Comparison of ENCODE assay signal across 9 cellular contexts in the genomic region with DNA sequence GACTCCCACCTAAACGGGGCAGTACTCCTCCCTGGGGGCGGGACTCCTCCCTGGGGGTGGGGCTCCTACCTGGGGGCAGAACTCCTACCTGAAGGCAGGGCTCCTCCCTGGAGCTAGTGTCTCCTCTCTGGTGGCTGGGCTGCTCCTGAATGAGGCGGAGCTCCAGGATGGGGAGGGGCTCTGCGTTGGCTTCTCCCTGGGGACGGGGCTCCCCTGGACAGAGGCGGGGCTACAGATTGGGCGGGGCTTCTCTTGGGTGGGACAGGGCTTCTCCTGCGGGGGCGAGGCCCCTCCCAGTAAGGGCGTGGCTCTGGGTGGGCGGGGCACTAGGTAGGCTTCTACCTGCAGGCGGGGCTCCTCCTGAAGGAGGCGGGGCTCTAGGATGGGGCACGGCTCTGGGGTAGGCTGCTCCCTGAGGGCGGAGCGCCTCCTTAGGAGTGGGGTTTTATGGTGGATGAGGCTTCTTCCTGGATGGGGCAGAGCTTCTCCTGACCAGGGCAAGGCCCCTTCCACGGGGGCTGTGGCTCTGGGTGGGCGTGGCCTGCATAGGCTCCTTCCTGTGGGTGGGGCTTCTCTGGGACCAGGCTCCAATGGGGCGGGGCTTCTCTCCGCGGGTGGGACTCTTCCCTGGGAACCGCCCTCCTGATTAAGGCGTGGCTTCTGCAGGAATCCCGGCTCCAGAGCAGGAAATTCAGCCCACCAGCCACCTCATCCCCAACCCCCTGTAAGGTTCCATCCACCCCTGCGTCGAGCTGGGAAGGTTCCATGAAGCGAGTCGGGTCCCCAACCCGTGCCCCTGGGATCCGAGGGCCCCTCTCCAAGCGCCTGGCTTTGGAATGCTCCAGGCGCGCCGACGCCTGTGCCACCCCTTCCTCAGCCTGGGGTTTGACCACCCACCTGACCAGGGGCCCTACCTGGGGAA. TPM values are rescaled to one million over a fixed set of nuclear protein-coding genes. Genes with fewer than 3 reads are reported as not detected.
DNase-seq lines count a peak whose midpoint lies in the region; ATAC-seq and TF ChIP-seq lines count a peak whose summit lies in the region.
"Had no signal": no experiment of that assay in that cellular context is flagged by ENCODE, and none has a peak within 500 bp of the region (broad histone marks: within the 10 kb centered on the region; RNA-seq: fewer than 3 reads in every experiment).

No MANE protein-coding gene starts in this region.

- DNase-seq in T-helper 17 cell (peak; percentile 54 to 75 (median 60)), MCF 10A (ENCODE audit: unreplicated experiment) (peak; percentile 52), lower leg skin (ENCODE audit: low spot score in 2 of 2) (peak; percentile 82 to 95), superior temporal gyrus (ENCODE audit: extremely low spot score) (no peak), HuH-7 (ENCODE audit: low spot score) (no peak)
- DNase-seq in stimulated activated CD8-positive, alpha-beta memory T cell treated with anti-CD3 and anti-CD28 coated beads, Interleukin-4, amount 100 ng/mL, for 48 hours, result peak; percentile 94

- H3K4me3 ChIP-seq in lower leg skin (ENCODE audit: low read depth, poor library complexity, severe bottlenecking), result no peak overlapping the region
- H3K4me3 ChIP-seq: BLaER1 treated with 17β-estradiol and CSF1 and Interleukin-3, amounts not matched to agents 10 nM and 100 nM had no signal

- POLR2A ChIA-PET in MCF 10A (lab: Yijun Ruan, JAX), result no interaction called here

- WGBS in lower leg skin, 2 donors, result 5 to 7% methylated on average over 23 to 30 of the region's 35 CpGs

- intact Hi-C loops in MCF 10A (cut with micrococcal nuclease), result no loop called here
- intact Hi-C loops in lower leg skin (cut with DNase I; ENCODE audit: low total_unique reads), result no loop called here

- CTCF ChIA-PET in MCF 10A (lab: Yijun Ruan, JAX), result interaction anchor here (0.6 to 0.7 kb wide), 3 partner anchors 46 to 1423 kb away, joined by 3 to 4 read pairs (median 3); no protein-coding TSS in a partner anchor

- peak overlapping the region; percentile 68 for H3K27ac ChIP-seq in 22Rv1
- H3K27ac ChIP-seq: BLaER1 treated with 17β-estradiol and CSF1 and Interleukin-3, amounts not matched to agents 10 nM and 100 nM had no signal

- no peak overlapping the region for H3K27ac Mint-ChIP-seq in T-helper 17 cell
- H3K27ac Mint-ChIP-seq in MCF 10A (ENCODE audit: low read depth, unreplicated experiment), result no peak overlapping the region

- H3K27me3 Mint-ChIP-seq in T-helper 17 cell (peaks cover 29% of the 10 kb centered on the region), MCF 10A (ENCODE audit: insufficient read depth, unreplicated experiment) (peaks cover 39% of the 10 kb centered on the region)

- ATAC-seq in HG02885 (IDR thresholded peaks at IDR 0.05; ENCODE audit: poor library complexity, unreplicated experiment), result peak; percentile 55
- peak; percentile 66 for ATAC-seq in T-helper 17 cell

- BruUV-seq in MCF 10A (replicated peaks; lab: Mats Ljungman, UMichigan), result no TSS peak

- TF ChIP-seq POLR2A in lower leg skin (IDR thresholded peaks at IDR 0.05), result no peak

- TF ChIP-seq CTCF in 22Rv1 (IDR thresholded peaks at IDR 0.05) (no peak), MCF 10A (IDR thresholded peaks at IDR 0.05; ENCODE audit: unreplicated experiment) (no peak), lower leg skin (IDR thresholded peaks at IDR 0.05) (no peak)

- H3K9me3 ChIP-seq in T-helper 17 cell (ENCODE audit: control insufficient read depth, low read length, poor library complexity, severe bottlenecking), result no peaks in the 10 kb centered on the region

- peaks cover 5% of the 10 kb centered on the region for H3K36me3 Mint-ChIP-seq in T-helper 17 cell (ENCODE audit: low read depth)
- peaks cover 6% of the 10 kb centered on the region for H3K36me3 Mint-ChIP-seq in MCF 10A (ENCODE audit: insufficient read depth, unreplicated experiment)

- H3K4me3 Mint-ChIP-seq in T-helper 17 cell, result peak overlapping the region; percentile 77
- no peak overlapping the region for H3K4me3 Mint-ChIP-seq in MCF 10A (ENCODE audit: unreplicated experiment)

- H3K9me3 Mint-ChIP-seq in MCF 10A (ENCODE audit: unreplicated experiment), result no peaks in the 10 kb centered on the region

- peaks cover 15% of the 10 kb centered on the region for H3K4me1 Mint-ChIP-seq in T-helper 17 cell
- H3K4me1 Mint-ChIP-seq in MCF 10A (ENCODE audit: insufficient read depth, unreplicated experiment), result no peaks in the 10 kb centered on the region

RNA-seq across cellular contexts. Expression of a gene that starts 22.7 kb away (rescaled TPM):
- total RNA-seq in T-helper 17 cell (100 to 1,000 TPM; 325 to 382 TPM), MCF 10A (2022) (870 and 1,140 TPM in 2 replicates), lower leg skin (100 to 1,000 TPM; 242 to 326 (median 317) TPM)

RNA-seq across cellular contexts. Expression of a gene that starts 43.3 kb away (rescaled TPM):
- total RNA-seq in T-helper 17 cell, result 10 to 100 TPM; 20.9 to 21.6 TPM
- 48.9 and 49.2 TPM in 2 replicates for total RNA-seq in MCF 10A (2022)
- 10 to 100 TPM; 16.9 to 37.0 (median 31.3) TPM for total RNA-seq in lower leg skin

RNA-seq across cellular contexts. Expression of a gene that starts 49.3 kb away (rescaled TPM):
- 10 to 100 TPM; 55.2 to 59.9 TPM for total RNA-seq in T-helper 17 cell
- 85.4 and 111 TPM in 2 replicates for total RNA-seq in MCF 10A (2022)
- total RNA-seq in lower leg skin, result 100 to 1,000 TPM in 1 of 4 donors, 10 to 100 TPM in 3; 59.1 to 100 (median 82.2) TPM

RNA-seq across cellular contexts. Expression of a gene that starts 53.0 kb away (rescaled TPM):
- total RNA-seq in T-helper 17 cell (not detected), MCF 10A (2022) (0.10 TPM in 1 of 2 replicates, not detected in the other), lower leg skin (1 to 10 TPM; 1.9 to 4.1 (median 3.5) TPM)

Comparison
In these comparisons a context has a peak if more than half of its experiments do, and no peak if none do; other contexts are left out.
1. DNase-seq: peak in T-helper 17 cell (3 of 3), MCF 10A (single experiment), lower leg skin (2 of 2) and stimulated activated CD8-positive, alpha-beta memory T cell treated with anti-CD3 and anti-CD28 coated beads, Interleukin-4, amount 100 ng/mL, for 48 hours (single experiment); none in superior temporal gyrus (single experiment) and HuH-7 (single experiment).